Comparison of ENCODE assay signal across 23 cellular contexts in genomic region chr21:40689241-40689640, GRCh38.
"Had no signal": no experiment of that assay in that cellular context is flagged by ENCODE, and none has a peak within 500 bp of the region (broad histone marks: within the 10 kb centered on the region; RNA-seq: fewer than 3 reads in every experiment).

No MANE protein-coding gene starts in this region.

- H3K27ac ChIP-seq: HL-60, KMS-11, SJSA1, SK-N-MC had no signal

- H3K36me3 Mint-ChIP-seq: IgD-negative memory B cell had no signal

- H3K4me3 ChIP-seq: K562, SJSA1, SK-N-MC had no signal

- H3K27me3 ChIP-seq: SJSA1 had no signal

- H3K27ac Mint-ChIP-seq: IgD-negative memory B cell had no signal

- H3K4me1 Mint-ChIP-seq: IgD-negative memory B cell had no signal

- DNase-seq: Kasumi-1, MM.1S, MV-4-11, NCI-H1048, NCI-H1105, NCI-H1417, NCI-H1436 treated with DMSO at 0.1 percent for 48 hours, NCI-H1694, NCI-H187 treated with DMSO at 0.1 percent for 48 hours, NCI-H2029 treated with DMSO at 0.1 percent for 48 hours, NCI-H2171 treated with DMSO at 0.1 percent for 48 hours, NCI-H345, NCI-H446 treated with DMSO at 0.1 percent for 48 hours, NCI-H510A treated with DMSO at 0.1 percent for 48 hours, Right ventricle myocardium superior, RPMI8226, SIG-M5 had no signal

- H3K36me3 ChIP-seq: SJSA1 had no signal

- ATAC-seq: K562 had no signal

- H3K27me3 Mint-ChIP-seq: IgD-negative memory B cell had no signal

- H3K4me1 ChIP-seq: SJSA1 had no signal

- H3K4me3 Mint-ChIP-seq: IgD-negative memory B cell had no signal
